Comparison of ENCODE assay signal across 1 cellular context in genomic region chr10:31706464-31706863, GRCh38.
TF ChIP-seq lines count a peak whose summit lies in the region.

No MANE protein-coding gene starts in this region.

TF ChIP-seq in endothelial cell of umbilical vein, 7 proteins besides CTCF, POLR2A, EP300 and RAD21 (continued from another document):
- TF ChIP-seq JUN (IDR thresholded peaks at IDR 0.05; ENCODE audit: borderline replicate concordance, insufficient read depth, insufficient read length, low read depth): no peak
- TF ChIP-seq GATA2 (IDR thresholded peaks at IDR 0.05; ENCODE audit: insufficient read depth, insufficient read length, low read depth, low read length): no peak
